Comparison of ENCODE assay signal across 8 cellular contexts in genomic region chr17:47502776-47503455, GRCh38. TPM values are rescaled to one million over a fixed set of nuclear protein-coding genes. Genes with fewer than 3 reads are reported as not detected.
A peak's percentile ranks its signal among the peaks of the same experiment; 100 is the strongest.
DNase-seq lines count a peak whose midpoint lies in the region; ATAC-seq and TF ChIP-seq lines count a peak whose summit lies in the region.
"Not testable (repeated sequence)": the region's sequence is repeated elsewhere in the genome, so short reads cannot be mapped to it uniquely, and the experiment has no call there.

No MANE protein-coding gene starts in this region.

- not testable (repeated sequence) for H3K23ac ChIP-seq in trophoblast cell (ENCODE audit: low read length)

- not testable (repeated sequence) for H3K4me2 ChIP-seq in trophoblast cell (ENCODE audit: low read length)

- DNase-seq in EL (peak; percentile 65), epithelial cell of proximal tubule (ENCODE audit: low read depth) (peak; percentile 32), kidney glomerular epithelial cell (lab: John Stamatoyannopoulos, UW) (peak; percentile 67), trophoblast cell (peak in 1 of 2 donors; percentile 62)
- DNase-seq in activated naive CD8-positive, alpha-beta T cell treated with anti-CD3 and anti-CD28 coated beads, Interleukin-2, amount 10 ng/mL, durations not matched to agents 7 days and 5 days; upper lobe of right lung: not testable (repeated sequence)

- H3K36me3 Mint-ChIP-seq in activated naive CD8-positive, alpha-beta T cell treated with anti-CD3 and anti-CD28 coated beads, Interleukin-2, amount 10 ng/mL, durations not matched to agents 7 days and 5 days, result not testable (repeated sequence)

- intact Hi-C loops in upper lobe of right lung (cut with DNase I), result not testable (repeated sequence)

- H3K27ac Mint-ChIP-seq in activated naive CD8-positive, alpha-beta T cell treated with anti-CD3 and anti-CD28 coated beads, Interleukin-2, amount 10 ng/mL, durations not matched to agents 7 days and 5 days, result peak overlapping the region; percentile 73

- no CpG with 5 or more reads among the region's 2 CpGs for WGBS in trophoblast cell (ENCODE audit: extremely low coverage, insufficient coverage, insufficient read length)

- H4K8ac ChIP-seq in trophoblast cell (ENCODE audit: low read depth, low read length), result not testable (repeated sequence)

- H2BK12ac ChIP-seq in trophoblast cell (ENCODE audit: low read length), result not testable (repeated sequence)

- H3K4me1 Mint-ChIP-seq in activated naive CD8-positive, alpha-beta T cell treated with anti-CD3 and anti-CD28 coated beads, Interleukin-2, amount 10 ng/mL, durations not matched to agents 7 days and 5 days, result peaks cover 11% of the 10 kb centered on the region

- not testable (repeated sequence) for H3K79me1 ChIP-seq in trophoblast cell (ENCODE audit: low read length)

- not testable (repeated sequence) for H3K18ac ChIP-seq in trophoblast cell (ENCODE audit: low read length)

- ATAC-seq in SK-N-SH treated with all-trans-retinoic acid at 6 μM for 48 hours (peak; percentile 66), upper lobe of right lung (peak; percentile 24)
- ATAC-seq in activated naive CD8-positive, alpha-beta T cell treated with anti-CD3 and anti-CD28 coated beads, Interleukin-2, amount 10 ng/mL, durations not matched to agents 7 days and 5 days (ENCODE audit: low read depth), result peak; percentile 49

- TF ChIP-seq CTCF in epithelial cell of proximal tubule (conservative IDR thresholded peaks at IDR 0.05; ENCODE audit: low read depth, low read length); upper lobe of right lung (IDR thresholded peaks at IDR 0.05): not testable (repeated sequence)

- H3K36me3 ChIP-seq in KOPT-K1 (ENCODE audit: insufficient read depth, low read length); trophoblast cell (ENCODE audit: control insufficient read depth in 1 of 2, insufficient read depth in 2 of 2, low read length in 2 of 2); upper lobe of right lung: not testable (repeated sequence)

- not testable (repeated sequence) for H3K79me2 ChIP-seq in trophoblast cell (ENCODE audit: control insufficient read depth, insufficient read depth, low read length, poor library complexity)

- H2AK5ac ChIP-seq in trophoblast cell (ENCODE audit: low read length), result not testable (repeated sequence)

- H3K9me3 ChIP-seq in KOPT-K1 (ENCODE audit: insufficient read depth, low read length, poor library complexity, severe bottlenecking); trophoblast cell (ENCODE audit: insufficient read depth, low read depth, low read length); upper lobe of right lung: not testable (repeated sequence)

- H3K27ac ChIP-seq in KOPT-K1 (ENCODE audit: low read depth, low read length, poor library complexity, severe bottlenecking), result peak overlapping the region; percentile 55
- H3K27ac ChIP-seq in trophoblast cell (ENCODE audit: low read depth, low read length), result peak overlapping the region; percentile 74
- peak overlapping the region; percentile 47 for H3K27ac ChIP-seq in upper lobe of right lung

- H4K91ac ChIP-seq in trophoblast cell (ENCODE audit: low read depth, low read length), result peak overlapping the region; percentile 75

- H2BK5ac ChIP-seq in trophoblast cell (ENCODE audit: low read depth, low read length, poor library complexity), result peak overlapping the region; percentile 59

- H3K4me1 ChIP-seq in trophoblast cell (ENCODE audit: control insufficient read depth in 1 of 2, insufficient read depth in 2 of 2, low read length in 2 of 2), result not testable (repeated sequence)
- peaks cover 18% of the 10 kb centered on the region for H3K4me1 ChIP-seq in upper lobe of right lung

- H4K12ac ChIP-seq in trophoblast cell (ENCODE audit: low read depth, low read length), result not testable (repeated sequence)

- not testable (repeated sequence) for H3K14ac ChIP-seq in trophoblast cell (ENCODE audit: low read length)

- not testable (repeated sequence) for H3K4me3 ChIP-seq in epithelial cell of proximal tubule (ENCODE audit: low read depth, low read length); trophoblast cell (ENCODE audit: low read depth, low read length); upper lobe of right lung

- POLR2A ChIA-PET in activated naive CD8-positive, alpha-beta T cell treated with anti-CD3 and anti-CD28 coated beads, Interleukin-2, amount 10 ng/mL, durations not matched to agents 7 days and 5 days (lab: Charles Lee), result not testable (repeated sequence)

- H3K4me3 Mint-ChIP-seq in activated naive CD8-positive, alpha-beta T cell treated with anti-CD3 and anti-CD28 coated beads, Interleukin-2, amount 10 ng/mL, durations not matched to agents 7 days and 5 days, result not testable (repeated sequence)

- H3K27me3 ChIP-seq in trophoblast cell (ENCODE audit: insufficient read depth, low read length); upper lobe of right lung: not testable (repeated sequence)

- not testable (repeated sequence) for H3K27me3 Mint-ChIP-seq in activated naive CD8-positive, alpha-beta T cell treated with anti-CD3 and anti-CD28 coated beads, Interleukin-2, amount 10 ng/mL, durations not matched to agents 7 days and 5 days

- not testable (repeated sequence) for H3K4ac ChIP-seq in trophoblast cell (ENCODE audit: low read depth, low read length)

- H2AFZ ChIP-seq in trophoblast cell (ENCODE audit: insufficient read depth, low read length, poor library complexity), result not testable (repeated sequence)

- H3K9ac ChIP-seq in trophoblast cell (ENCODE audit: low read length), result not testable (repeated sequence)

- H2BK120ac ChIP-seq in trophoblast cell (ENCODE audit: insufficient read depth, low read length, poor library complexity), result not testable (repeated sequence)

- not testable (repeated sequence) for H3K9me3 Mint-ChIP-seq in activated naive CD8-positive, alpha-beta T cell treated with anti-CD3 and anti-CD28 coated beads, Interleukin-2, amount 10 ng/mL, durations not matched to agents 7 days and 5 days

RNA-seq across cellular contexts. Expression of gene NPEPPS, which starts 28.0 kb away (rescaled TPM):
- 100 to 1,000 TPM; 101 to 104 TPM for total RNA-seq in activated naive CD8-positive, alpha-beta T cell treated with anti-CD3 and anti-CD28 coated beads, Interleukin-2, amount 10 ng/mL, durations not matched to agents 7 days and 5 days
- 45.4 and 96.5 TPM in 2 replicates for total RNA-seq in epithelial cell of proximal tubule
- polyA plus RNA-seq in trophoblast cell (2013), result 88.3 and 89.5 TPM in 2 replicates
- 113 TPM for total RNA-seq in upper lobe of right lung
